Comparison of ENCODE assay signal across 33 cellular contexts in genomic region chr3:19457449-19457848, GRCh38.
"Had no signal": no experiment of that assay in that cellular context is flagged by ENCODE, and none has a peak within 500 bp of the region (broad histone marks: within the 10 kb centered on the region; RNA-seq: fewer than 3 reads in every experiment).

No MANE protein-coding gene starts in this region.

- H3K4me1 Mint-ChIP-seq: activated naive CD8-positive, alpha-beta T cell treated with anti-CD3 and anti-CD28 coated beads for 36 hours; naive thymus-derived CD8-positive, alpha-beta T cell had no signal

- ATAC-seq: activated CD4-positive, CD25-positive, alpha-beta regulatory T cell treated with anti-CD3 and anti-CD28 coated beads, Interleukin-2, amount 50 U/mL, for 24 hours; left colon; naive thymus-derived CD8-positive, alpha-beta T cell; pancreas; right cardiac atrium; stimulated activated naive B cell treated with anti-CD40 and anti-IgM and Interleukin-4, amounts not matched to agents 10 μg/mL and 1 μg/mL and 100 μg/mL, for 72 hours; upper lobe of right lung had no signal

- H3K9me3 Mint-ChIP-seq: activated CD4-positive, alpha-beta memory T cell treated with anti-CD3 and anti-CD28 coated beads for 36 hours; activated naive CD4-positive, alpha-beta T cell treated with anti-CD3 and anti-CD28 coated beads for 36 hours; activated T-helper 1 cell treated with anti-CD3 and anti-CD28 coated beads, Interleukin-12 subunit alpha, Interleukin-12 subunit beta, Interleukin-2, Interleukin-4 antibody, amounts not matched to agents 30 ng/mL and 10 ng/mL and 1 ng/mL, durations not matched to agents 14 hours and 24 hours and 36 hours had no signal

- H3K27ac Mint-ChIP-seq: activated CD4-positive, alpha-beta memory T cell treated with anti-CD3 and anti-CD28 coated beads for 36 hours; activated naive CD4-positive, alpha-beta T cell treated with anti-CD3 and anti-CD28 coated beads for 36 hours; activated naive CD8-positive, alpha-beta T cell treated with anti-CD3 and anti-CD28 coated beads for 36 hours; activated T-helper 1 cell treated with anti-CD3 and anti-CD28 coated beads, Interleukin-12 subunit alpha, Interleukin-12 subunit beta, Interleukin-2, Interleukin-4 antibody, amounts not matched to agents 30 ng/mL and 10 ng/mL and 1 ng/mL, durations not matched to agents 14 hours and 24 hours and 36 hours; dendritic cell treated with granulocyte-macrophage colony-stimulating factor and Interleukin-4, amounts not matched to agents 40 ng/mL and 50 ng/mL, for 4 days; mesothelial cell of epicardium; naive thymus-derived CD8-positive, alpha-beta T cell; stimulated activated naive B cell treated with anti-CD40 and anti-IgM and Interleukin-4, amounts not matched to agents 10 μg/mL and 1 μg/mL and 100 μg/mL, for 72 hours had no signal

- H3K27me3 Mint-ChIP-seq: activated CD4-positive, alpha-beta memory T cell treated with anti-CD3 and anti-CD28 coated beads for 36 hours; activated naive CD8-positive, alpha-beta T cell treated with anti-CD3 and anti-CD28 coated beads for 36 hours; dendritic cell treated with granulocyte-macrophage colony-stimulating factor and Interleukin-4, amounts not matched to agents 40 ng/mL and 50 ng/mL, for 4 days; stimulated activated naive B cell treated with anti-CD40 and anti-IgM and Interleukin-4, amounts not matched to agents 10 μg/mL and 1 μg/mL and 100 μg/mL, for 72 hours had no signal

- H3K27me3 ChIP-seq: adrenal gland, brain microvascular endothelial cell, pancreas, stomach, suprapubic skin, tibial artery, upper lobe of right lung had no signal

- H3K9me3 ChIP-seq: adrenal gland, pancreas, stomach, suprapubic skin, tibial artery, upper lobe of right lung had no signal

- H3K4me1 ChIP-seq: adrenal gland, pancreas, stomach, suprapubic skin, upper lobe of right lung had no signal

- H3K4me3 Mint-ChIP-seq: activated CD4-positive, alpha-beta memory T cell treated with anti-CD3 and anti-CD28 coated beads for 36 hours; activated naive CD4-positive, alpha-beta T cell treated with anti-CD3 and anti-CD28 coated beads for 36 hours; activated naive CD8-positive, alpha-beta T cell treated with anti-CD3 and anti-CD28 coated beads for 36 hours; activated T-helper 1 cell treated with anti-CD3 and anti-CD28 coated beads, Interleukin-12 subunit alpha, Interleukin-12 subunit beta, Interleukin-2, Interleukin-4 antibody, amounts not matched to agents 30 ng/mL and 10 ng/mL and 1 ng/mL, durations not matched to agents 14 hours and 24 hours and 36 hours; dendritic cell treated with granulocyte-macrophage colony-stimulating factor and Interleukin-4, amounts not matched to agents 40 ng/mL and 50 ng/mL, for 4 days; mesothelial cell of epicardium; naive thymus-derived CD8-positive, alpha-beta T cell; neural crest cell; stimulated activated naive B cell treated with anti-CD40 and anti-IgM and Interleukin-4, amounts not matched to agents 10 μg/mL and 1 μg/mL and 100 μg/mL, for 72 hours had no signal

- H3K36me3 Mint-ChIP-seq: activated CD4-positive, alpha-beta memory T cell treated with anti-CD3 and anti-CD28 coated beads for 36 hours; activated naive CD8-positive, alpha-beta T cell treated with anti-CD3 and anti-CD28 coated beads for 36 hours; mesothelial cell of epicardium; naive thymus-derived CD8-positive, alpha-beta T cell had no signal

- H3K36me3 ChIP-seq: adrenal gland, brain microvascular endothelial cell, pancreas, stomach, suprapubic skin, tibial artery, upper lobe of right lung had no signal

- DNase-seq: activated CD4-positive, alpha-beta memory T cell treated with anti-CD3 and anti-CD28 coated beads for 36 hours; activated CD4-positive, alpha-beta T cell treated with anti-CD3 and anti-CD28 coated beads for 48 hours; activated CD8-positive, alpha-beta memory T cell treated with anti-CD3 and anti-CD28 coated beads, Interleukin-2, amount 50 U/mL, for 4 hours; activated effector memory CD4-positive, alpha-beta T cell treated with anti-CD3 and anti-CD28 coated beads, Interleukin-2, amount 50 U/mL, for 16 hours; activated naive CD4-positive, alpha-beta T cell treated with anti-CD3 and anti-CD28 coated beads for 36 hours; activated naive CD8-positive, alpha-beta T cell treated with anti-CD3 and anti-CD28 coated beads for 36 hours; activated T-cell treated with anti-CD3 and anti-CD28 coated beads, Interleukin-2, amount 50 U/mL, for 1 hour; adrenal gland; aorta; brain microvascular endothelial cell; central memory CD4-positive, alpha-beta T cell; head of caudate nucleus; hippocampal formation; kidney; left colon; naive thymus-derived CD8-positive, alpha-beta T cell; nucleus accumbens; pancreas; right cardiac atrium; stimulated activated CD4-positive, alpha-beta T cell treated with anti-CD3 and anti-CD28 coated beads, Interleukin-15, amount 100 ng/mL, for 24 hours; stimulated activated CD4-positive, alpha-beta T cell treated with anti-CD3 and anti-CD28 coated beads, Interleukin-2, amount 100 ng/mL, for 24 hours; stimulated activated naive B cell treated with anti-CD40 and anti-IgM and Interleukin-4, amounts not matched to agents 10 μg/mL and 1 μg/mL and 100 μg/mL, for 72 hours; stomach; T-helper 1 cell; tibial artery; upper lobe of right lung; WERI-Rb-1 had no signal

- H3K4me3 ChIP-seq: adrenal gland, pancreas, stomach, suprapubic skin, tibial artery, upper lobe of right lung had no signal

- H3K27ac ChIP-seq: adrenal gland, brain microvascular endothelial cell, pancreas, stomach, suprapubic skin, tibial artery, upper lobe of right lung, WERI-Rb-1 had no signal
